In the genomic region with DNA sequence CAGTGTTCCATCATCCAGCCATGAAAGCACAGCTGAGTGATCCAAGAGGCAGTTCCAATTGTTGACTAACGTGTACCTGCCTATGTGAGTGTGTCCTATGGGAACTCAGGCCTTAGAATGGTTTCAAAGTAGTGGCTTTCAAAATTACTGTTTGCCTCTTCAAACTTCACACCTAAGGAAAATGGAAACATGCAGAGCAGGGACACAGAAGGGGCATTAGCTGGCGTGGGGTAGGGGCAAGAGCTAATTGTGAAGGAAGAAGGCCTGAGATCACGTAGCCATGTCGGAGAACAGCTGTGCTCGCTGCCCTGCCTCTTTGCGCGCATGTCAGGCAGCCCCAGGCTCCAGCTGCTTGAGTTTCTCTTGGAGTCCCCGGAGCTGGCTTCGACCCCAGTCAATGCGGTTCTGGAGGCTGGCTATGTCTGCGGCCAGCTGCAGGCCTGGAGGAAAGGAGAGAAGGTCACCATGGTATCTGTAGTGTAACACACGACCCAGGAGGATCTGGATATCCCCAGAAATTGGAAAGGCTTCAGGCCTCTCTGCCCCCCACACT, we compare ENCODE assay signal across 19 cellular contexts. TPM values are rescaled to one million over a fixed set of nuclear protein-coding genes. Genes with fewer than 3 reads are reported as not detected.
DNase-seq lines count a peak whose midpoint lies in the region; ATAC-seq and TF ChIP-seq lines count a peak whose summit lies in the region.
"Had no signal": no experiment of that assay in that cellular context is flagged by ENCODE, and none has a peak within 500 bp of the region (broad histone marks: within the 10 kb centered on the region; RNA-seq: fewer than 3 reads in every experiment).

No MANE protein-coding gene starts in this region.

- H3K27ac ChIP-seq in CD4-positive, alpha-beta T cell (ENCODE audit: low read depth, low read length), result no peak overlapping the region
- H3K27ac ChIP-seq in CD8-positive, alpha-beta memory T cell (ENCODE audit: low read depth, low read length), result no peak overlapping the region
- H3K27ac ChIP-seq in hepatocyte, result no peak overlapping the region

- no peaks in the 10 kb centered on the region for H3K9me3 ChIP-seq in CD4-positive, alpha-beta T cell (ENCODE audit: control insufficient read depth, low read length)
- H3K9me3 ChIP-seq in CD8-positive, alpha-beta memory T cell (ENCODE audit: low read length), result no peaks in the 10 kb centered on the region
- H3K9me3 ChIP-seq in hepatocyte (ENCODE audit: low read depth), result no peaks in the 10 kb centered on the region

- no peaks in the 10 kb centered on the region for H3K9me3 Mint-ChIP-seq in CD4-positive, alpha-beta T cell
- H3K9me3 Mint-ChIP-seq in IgD-negative memory B cell (no peaks in the 10 kb centered on the region), chondrocyte (ENCODE audit: low read depth) (peaks cover 4% of the 10 kb centered on the region), osteocyte (ENCODE audit: unreplicated experiment) (no peaks in the 10 kb centered on the region)
- no peaks in the 10 kb centered on the region for H3K9me3 Mint-ChIP-seq in CD8-positive, alpha-beta memory T cell
- H3K9me3 Mint-ChIP-seq: CD4-positive, CD25-positive, alpha-beta regulatory T cell had no signal

- no peak for ATAC-seq in CD4-positive, alpha-beta T cell (ENCODE audit: poor library complexity)
- ATAC-seq: GM23338, HCT116 had no signal

- intact Hi-C loops in CD4-positive, alpha-beta T cell (cut with DNase I, micrococcal nuclease), result no loop called here

- H3K4me3 ChIP-seq in CD8-positive, alpha-beta memory T cell (ENCODE audit: low read length), result no peak overlapping the region
- no peak overlapping the region for H3K4me3 ChIP-seq in hepatocyte
- H3K4me3 ChIP-seq: GM23338 had no signal

- H3K4me3 Mint-ChIP-seq in CD4-positive, alpha-beta T cell, result peak overlapping the region; percentile 54
- H3K4me3 Mint-ChIP-seq in IgD-negative memory B cell (peak overlapping the region in 2 of 4 donors; percentile 47 to 64), chondrocyte (ENCODE audit: unreplicated experiment) (no peak overlapping the region), osteocyte (ENCODE audit: unreplicated experiment) (no peak overlapping the region)
- peak overlapping the region in 1 of 7 donors; percentile 61 for H3K4me3 Mint-ChIP-seq in CD8-positive, alpha-beta memory T cell

- peaks cover 43% of the 10 kb centered on the region for H3K4me1 Mint-ChIP-seq in CD4-positive, alpha-beta T cell (ENCODE audit: low read depth)
- H3K4me1 Mint-ChIP-seq in IgD-negative memory B cell (peaks cover 9 to 20% (median 16%) of the 10 kb centered on the region in 3 donors), chondrocyte (ENCODE audit: low read depth) (peaks cover 36% of the 10 kb centered on the region), osteocyte (ENCODE audit: unreplicated experiment) (peaks cover 32% of the 10 kb centered on the region)
- peaks cover 26 to 37% (median 27%) of the 10 kb centered on the region in 3 donors for H3K4me1 Mint-ChIP-seq in CD8-positive, alpha-beta memory T cell

- no peaks in the 10 kb centered on the region for H3K9me2 ChIP-seq in hepatocyte (replicated peaks; ENCODE audit: insufficient read depth)

- CTCF ChIA-PET in CD4-positive, alpha-beta T cell (lab: Charles Lee), result no interaction called here
- CTCF ChIA-PET in CD8-positive, alpha-beta memory T cell (lab: Charles Lee), result no interaction called here

- POLR2A ChIA-PET in CD4-positive, alpha-beta T cell (lab: Charles Lee), result no interaction called here
- POLR2A ChIA-PET in CD8-positive, alpha-beta memory T cell (lab: Charles Lee), result no interaction called here

- H3K27me3 ChIP-seq in CD4-positive, alpha-beta T cell (ENCODE audit: control insufficient read depth, insufficient read depth, low read length), result no peaks in the 10 kb centered on the region
- H3K27me3 ChIP-seq in CD8-positive, alpha-beta memory T cell (ENCODE audit: insufficient read depth, low read length, poor library complexity, severe bottlenecking), result no peaks in the 10 kb centered on the region
- H3K27me3 ChIP-seq in hepatocyte, result no peaks in the 10 kb centered on the region

- H3K4me1 ChIP-seq in CD8-positive, alpha-beta memory T cell (ENCODE audit: insufficient read depth, low read length), result peaks cover 19% of the 10 kb centered on the region
- H3K4me1 ChIP-seq in hepatocyte (ENCODE audit: insufficient read depth), result peaks cover 12% of the 10 kb centered on the region

- no peak overlapping the region for H2AFZ ChIP-seq in hepatocyte
- H2AFZ ChIP-seq: GM23338 had no signal

- H3K79me2 ChIP-seq in hepatocyte, result peaks cover 10% of the 10 kb centered on the region

- WGBS in hepatocyte (ENCODE audit: low lambda C conversion rate, missing lambda C conversion rate), result 96% methylated on average over 12 of the region's 12 CpGs

- no peak for TF ChIP-seq CTCF in CD4-positive, alpha-beta T cell (IDR thresholded peaks at IDR 0.05)
- TF ChIP-seq CTCF in chondrocyte (IDR thresholded peaks at IDR 0.05) (no peak), osteocyte (IDR thresholded peaks at IDR 0.05) (no peak), hepatocyte (IDR thresholded peaks at IDR 0.05; ENCODE audit: poor library complexity) (no peak)

- peaks cover 6% of the 10 kb centered on the region for H3K36me3 ChIP-seq in CD8-positive, alpha-beta memory T cell (ENCODE audit: insufficient read depth, low read length)
- no peaks in the 10 kb centered on the region for H3K36me3 ChIP-seq in hepatocyte (replicated peaks; ENCODE audit: insufficient read depth, low read depth)

- peak overlapping the region; percentile 92 for H3K27ac Mint-ChIP-seq in CD4-positive, alpha-beta T cell
- peak overlapping the region in 2 of 3 donors; percentile 4 to 93 for H3K27ac Mint-ChIP-seq in IgD-negative memory B cell
- H3K27ac Mint-ChIP-seq in chondrocyte (ENCODE audit: unreplicated experiment), result no peak overlapping the region
- H3K27ac Mint-ChIP-seq in osteocyte (ENCODE audit: unreplicated experiment), result no peak overlapping the region
- H3K27ac Mint-ChIP-seq in CD8-positive, alpha-beta memory T cell, result peak overlapping the region in 1 of 8 donors; percentile 46
- H3K27ac Mint-ChIP-seq: B cell, GM23338 had no signal

- H3K4me2 ChIP-seq in hepatocyte, result no peak overlapping the region
- H3K4me2 ChIP-seq: GM23338 had no signal

- no peaks in the 10 kb centered on the region for H3K27me3 Mint-ChIP-seq in CD4-positive, alpha-beta T cell
- H3K27me3 Mint-ChIP-seq in IgD-negative memory B cell, result no peaks in the 10 kb centered on the region
- no peaks in the 10 kb centered on the region for H3K27me3 Mint-ChIP-seq in chondrocyte (ENCODE audit: low read depth)
- H3K27me3 Mint-ChIP-seq in osteocyte (ENCODE audit: unreplicated experiment), result peaks cover 7% of the 10 kb centered on the region
- H3K27me3 Mint-ChIP-seq in CD8-positive, alpha-beta memory T cell, result no peaks in the 10 kb centered on the region
- H3K27me3 Mint-ChIP-seq: B cell; CD4-positive, CD25-positive, alpha-beta regulatory T cell had no signal

- DNase-seq in CD4-positive, alpha-beta T cell, result no peak
- DNase-seq in chondrocyte (ENCODE audit: low spot score), result peak; percentile 84
- DNase-seq in osteocyte (ENCODE audit: extremely low spot score, unreplicated experiment), result peak; percentile 75
- DNase-seq in cerebellar nuclear complex (lab: John Stamatoyannopoulos, UW), result no peak
- no peak for DNase-seq in CD8-positive, alpha-beta memory T cell
- no peak for DNase-seq in hepatocyte (ENCODE audit: low spot score)
- DNase-seq: Calu3; CD4-positive, CD25-positive, alpha-beta regulatory T cell; NCI-H1436; NCI-H2029 treated with DMSO at 0.1 percent for 48 hours; NCI-H2171 treated with DMSO at 0.1 percent for 48 hours; NCI-H446 treated with DMSO at 0.1 percent for 48 hours; NK-92 treated with Interleukin-12 subunit alpha and Interleukin-12 subunit beta, amount 100 ng/mL, for 24 hours; OCI-M1; SHP77 treated with DMSO at 0.1 percent for 48 hours had no signal

- H3K36me3 Mint-ChIP-seq in CD4-positive, alpha-beta T cell (ENCODE audit: low read depth), result peaks cover 59% of the 10 kb centered on the region
- H3K36me3 Mint-ChIP-seq in IgD-negative memory B cell (peaks cover 2% of the 10 kb centered on the region), chondrocyte (ENCODE audit: low read depth) (peaks cover 14% of the 10 kb centered on the region), osteocyte (ENCODE audit: unreplicated experiment) (peaks cover 13% of the 10 kb centered on the region)
- peaks cover 0 to 57% (median 19%) of the 10 kb centered on the region in 3 donors for H3K36me3 Mint-ChIP-seq in CD8-positive, alpha-beta memory T cell

- no peaks in the 10 kb centered on the region for H4K20me1 ChIP-seq in hepatocyte (ENCODE audit: insufficient read depth, poor library complexity, severe bottlenecking)

RNA-seq across cellular contexts. Expression of gene IMP4, which starts 3.8 kb away (rescaled TPM):
- 10 to 100 TPM; 81.7 to 88.1 TPM for total RNA-seq in CD4-positive, alpha-beta T cell
- polyA plus RNA-seq in IgD-negative memory B cell (102 TPM), hepatocyte (56.4 and 80.9 TPM in 2 replicates)
- total RNA-seq in chondrocyte (43.5 to 50.1 TPM (median 48.4 TPM) in 3 replicates), osteocyte (46.4 and 48.5 TPM in 2 replicates), hepatocyte (49.1 and 52.4 TPM in 2 replicates)
- total RNA-seq in CD8-positive, alpha-beta memory T cell, result 100 to 1,000 TPM; 227 to 239 TPM
- 86.8 TPM for polyA plus RNA-seq in CD8-positive, alpha-beta memory T cell

RNA-seq across cellular contexts. Expression of gene PTPN18, which starts 17.0 kb away (rescaled TPM):
- total RNA-seq in CD4-positive, alpha-beta T cell, result 10 to 100 TPM; 27.6 to 27.8 TPM
- polyA plus RNA-seq in IgD-negative memory B cell, result 124 TPM
- 24.0 to 31.9 TPM (median 26.0 TPM) in 3 replicates for total RNA-seq in chondrocyte
- total RNA-seq in osteocyte, result 30.2 and 31.5 TPM in 2 replicates
- total RNA-seq in CD8-positive, alpha-beta memory T cell, result 10 to 100 TPM; 55.1 to 60.0 TPM
- polyA plus RNA-seq in CD8-positive, alpha-beta memory T cell, result 77.7 TPM
- 34.8 and 35.7 TPM in 2 replicates for total RNA-seq in hepatocyte
- 34.7 and 41.6 TPM in 2 replicates for polyA plus RNA-seq in hepatocyte

Comparison
In these comparisons a context has a peak if more than half of its experiments do, and no peak if none do; other contexts are left out.
1. DNase-seq: peak in chondrocyte (single experiment) and osteocyte (single experiment); none in CD4-positive, alpha-beta T cell (0 of 10), cerebellar nuclear complex (0 of 2), CD8-positive, alpha-beta memory T cell (0 of 5) and hepatocyte (single experiment).
2. H3K27ac Mint-ChIP-seq: peak in CD4-positive, alpha-beta T cell (single experiment) and IgD-negative memory B cell (2 of 3); none in chondrocyte (single experiment) and osteocyte (single experiment).